ENCODE assay signal across 9 cellular contexts in genomic region chr4:10164877-10165283, GRCh38. TPM values are rescaled to one million over a fixed set of nuclear protein-coding genes. Genes with fewer than 3 reads are reported as not detected.
DNase-seq lines count a peak whose midpoint lies in the region; ATAC-seq and TF ChIP-seq lines count a peak whose summit lies in the region.
"Had no signal": no experiment of that assay in that cellular context is flagged by ENCODE, and none has a peak within 500 bp of the region (broad histone marks: within the 10 kb centered on the region; RNA-seq: fewer than 3 reads in every experiment).

No MANE protein-coding gene starts in this region.

- DNase-seq in Calu3 (peak; percentile 24), HFF-Myc (ENCODE audit: extremely low read depth, low read depth) (no peak), UCSD-AML1 (lab: John Stamatoyannopoulos, UW; ENCODE audit: unreplicated experiment) (peak; percentile 62), heart left ventricle (peak in 1 of 5 donors; percentile 33), spleen (no peak), NOMO-1 treated with DMSO at 0.1 percent for 48 hours (lab: John Stamatoyannopoulos, UW; ENCODE audit: unreplicated experiment) (no peak)
- DNase-seq in activated T-cell treated with anti-CD3 and anti-CD28 coated beads, Interleukin-2, amount 50 U/mL, for 4 hours: no peak

- H3K27ac Mint-ChIP-seq in Calu3 (ENCODE audit: unreplicated experiment): no peak overlapping the region
- H3K27ac Mint-ChIP-seq: memory B cell had no signal

- no peaks in the 10 kb centered on the region for H3K36me3 Mint-ChIP-seq in Calu3 (ENCODE audit: insufficient read depth, unreplicated experiment)
- H3K36me3 Mint-ChIP-seq in activated T-cell treated with anti-CD3 and anti-CD28 coated beads, Interleukin-2, amount 50 U/mL, for 4 hours (ENCODE audit: insufficient read depth): no peaks in the 10 kb centered on the region
- H3K36me3 Mint-ChIP-seq: memory B cell had no signal

- H3K27me3 ChIP-seq in heart left ventricle (no peaks in the 10 kb centered on the region), spleen (replicated peaks in 1 of 7) (peaks cover 0 to 12% (median 0%) of the 10 kb centered on the region in 7 donors)

- CTCF ChIA-PET in Calu3 (lab: Charles Lee): no interaction called here

- no peaks in the 10 kb centered on the region for H3K4me1 Mint-ChIP-seq in Calu3 (ENCODE audit: low read depth, unreplicated experiment)
- peaks cover 26% of the 10 kb centered on the region for H3K4me1 Mint-ChIP-seq in activated T-cell treated with anti-CD3 and anti-CD28 coated beads, Interleukin-2, amount 50 U/mL, for 4 hours (ENCODE audit: low read depth)
- H3K4me1 Mint-ChIP-seq: memory B cell had no signal

- peaks cover 0 to 11% (median 0%) of the 10 kb centered on the region in 12 donors for H3K4me1 ChIP-seq in heart left ventricle
- H3K4me1 ChIP-seq in spleen: peaks cover 0 to 5% (median 0%) of the 10 kb centered on the region in 6 donors

- no peak overlapping the region for H3K4me3 Mint-ChIP-seq in Calu3 (ENCODE audit: low read depth, unreplicated experiment)
- no peak overlapping the region for H3K4me3 Mint-ChIP-seq in activated T-cell treated with anti-CD3 and anti-CD28 coated beads, Interleukin-2, amount 50 U/mL, for 4 hours
- H3K4me3 Mint-ChIP-seq: memory B cell had no signal

- no peak overlapping the region for H3K27ac ChIP-seq in heart left ventricle
- H3K27ac ChIP-seq in spleen: no peak overlapping the region

- peaks cover 17% of the 10 kb centered on the region for H3K27me3 Mint-ChIP-seq in Calu3 (ENCODE audit: unreplicated experiment)
- no peaks in the 10 kb centered on the region for H3K27me3 Mint-ChIP-seq in activated T-cell treated with anti-CD3 and anti-CD28 coated beads, Interleukin-2, amount 50 U/mL, for 4 hours (ENCODE audit: low read depth)

- H3K4me3 ChIP-seq in HFF-Myc (replicated peaks; ENCODE audit: low read depth, low read length) (no peak overlapping the region), heart left ventricle (no peak overlapping the region), spleen (no peak overlapping the region)

- intact Hi-C loops in Calu3 (cut with micrococcal nuclease; ENCODE audit: unreplicated experiment): loop anchor here (2.0 kb wide), 1 partner anchor 238 kb away; no protein-coding TSS in a partner anchor
- intact Hi-C loops in heart left ventricle (cut with DNase I): loop anchor here in 7 of 10 donors (2.0 to 5.0 kb wide), 5 partner anchors 237 to 382 kb away; partner anchors contain the start of gene ZNF518B (in 1 of the 7)
- intact Hi-C loops in spleen (cut with DNase I; ENCODE audit: low total_unique reads): loop anchor here (5.0 kb wide), 1 partner anchor 372 kb away; no protein-coding TSS in a partner anchor

- H3K36me3 ChIP-seq in heart left ventricle (no peaks in the 10 kb centered on the region), spleen (no peaks in the 10 kb centered on the region)

- no peak for TF ChIP-seq CTCF in Calu3 (IDR thresholded peaks at IDR 0.05; ENCODE audit: unreplicated experiment)
- peak; percentile 64 for TF ChIP-seq CTCF in HFF-Myc (IDR thresholded peaks at IDR 0.05; ENCODE audit: low read depth, low read length, missing control alignments)
- TF ChIP-seq CTCF in heart left ventricle (IDR thresholded peaks at IDR 0.05): peak; percentile 47 to 73 (median 64)
- peak in 7 of 11 experiments; percentile 40 to 61 (median 53) for TF ChIP-seq CTCF in spleen (IDR thresholded peaks at IDR 0.05 in 8 of 11, conservative IDR thresholded peaks at IDR 0.05 in 3 of 11)

- H3K9me3 Mint-ChIP-seq in Calu3 (ENCODE audit: low read depth, unreplicated experiment): no peaks in the 10 kb centered on the region
- H3K9me3 Mint-ChIP-seq in activated T-cell treated with anti-CD3 and anti-CD28 coated beads, Interleukin-2, amount 50 U/mL, for 4 hours: no peaks in the 10 kb centered on the region
- H3K9me3 Mint-ChIP-seq: memory B cell had no signal

- ATAC-seq in heart left ventricle: peak in 1 of 4 donors; percentile 36
- no peak for ATAC-seq in activated T-cell treated with anti-CD3 and anti-CD28 coated beads, Interleukin-2, amount 50 U/mL, for 4 hours
- ATAC-seq in GM21825 (IDR thresholded peaks at IDR 0.05; ENCODE audit: unreplicated experiment): no peak

- 31 to 36% (median 34%) methylated on average over 3 of the region's 3 CpGs for WGBS in heart left ventricle, 4 donors
- 30 to 41% (median 37%) methylated on average over 3 of the region's 3 CpGs for WGBS in spleen, 5 donors

- TF ChIP-seq POLR2A in heart left ventricle (IDR thresholded peaks at IDR 0.05): no peak
- TF ChIP-seq POLR2A in spleen (IDR thresholded peaks at IDR 0.05): no peak

- no TSS peak for BruUV-seq in Calu3 (replicated peaks; lab: Mats Ljungman, UMichigan)

- H3K9me3 ChIP-seq in heart left ventricle (no peaks in the 10 kb centered on the region), spleen (no peaks in the 10 kb centered on the region)

RNA-seq across cellular contexts. Expression of gene WDR1, which starts 48.3 kb away (rescaled TPM):
- total RNA-seq in Calu3 (2022): 188 and 199 TPM in 2 replicates
- 100 to 1,000 TPM; 113 to 299 (median 185) TPM for total RNA-seq in heart left ventricle
- polyA plus RNA-seq in heart left ventricle: 100 to 1,000 TPM in 1 of 2 donors, 10 to 100 TPM in 1; 76.1 to 279 TPM
- 100 to 1,000 TPM; 124 to 377 (median 192) TPM for total RNA-seq in spleen
- 100 to 1,000 TPM in 1 of 3 donors, 10 to 100 TPM in 2; 56.6 to 105 (median 84.0) TPM for polyA plus RNA-seq in spleen
- 100 to 1,000 TPM; 291 to 356 (median 334) TPM for total RNA-seq in activated T-cell treated with anti-CD3 and anti-CD28 coated beads, Interleukin-2, amount 50 U/mL, for 4 hours

Comparison
In these comparisons a context has a peak if more than half of its experiments do, and no peak if none do; other contexts are left out.
1. DNase-seq: peak in Calu3 (single experiment) and UCSD-AML1 (single experiment); none in HFF-Myc (single experiment), spleen (single experiment), activated T-cell treated with anti-CD3 and anti-CD28 coated beads, Interleukin-2, amount 50 U/mL, for 4 hours (single experiment) and NOMO-1 treated with DMSO at 0.1 percent for 48 hours (single experiment).